Comparison of ENCODE assay signal across 17 cellular contexts in genomic region chr7:91771394-91771793, GRCh38.
"Had no signal": no experiment of that assay in that cellular context is flagged by ENCODE, and none has a peak within 500 bp of the region (broad histone marks: within the 10 kb centered on the region; RNA-seq: fewer than 3 reads in every experiment).

No MANE protein-coding gene starts in this region.

- H3K9me3 ChIP-seq: gastrocnemius medialis, ovary, tibial nerve had no signal

- H3K4me3 ChIP-seq: gastrocnemius medialis, ovary, SK-N-MC, tibial nerve had no signal

- H3K27me3 ChIP-seq: gastrocnemius medialis, ovary, tibial nerve had no signal

- ATAC-seq: activated naive CD4-positive, alpha-beta T cell treated with anti-CD3 and anti-CD28 coated beads, Interleukin-2, amount 50 U/mL, for 72 hours; gastrocnemius medialis; naive thymus-derived CD8-positive, alpha-beta T cell; sciatic nerve had no signal

- DNase-seq: activated CD4-positive, alpha-beta T cell treated with anti-CD3 and anti-CD28 coated beads, Interleukin-2, amount 50 U/mL, for 48 hours; activated gamma-delta T cell treated with Interleukin-2 at 50 U/mL for 16 hours; amniotic stem cell; cortex of kidney; gastrocnemius medialis; head of caudate nucleus; kidney glomerular epithelial cell; mesenchymal stem cell; naive thymus-derived CD8-positive, alpha-beta T cell; ovary; stimulated activated CD8-positive, alpha-beta memory T cell treated with anti-CD3 and anti-CD28 coated beads, Interleukin-4, amount 100 ng/mL, for 48 hours; stimulated activated naive CD4-positive, alpha-beta T cell; substantia nigra had no signal

- H3K27ac ChIP-seq: gastrocnemius medialis, ovary, SK-N-MC, tibial nerve had no signal

- H3K4me1 ChIP-seq: gastrocnemius medialis, tibial nerve had no signal

- H3K36me3 ChIP-seq: gastrocnemius medialis, ovary, tibial nerve had no signal
